1 cellular context compared by ENCODE assay signal in genomic region chr7:44441079-44441478, GRCh38.
TF ChIP-seq lines count a peak whose summit lies in the region.

No MANE protein-coding gene starts in this region.

TF ChIP-seq in GM23338, 12 proteins besides CTCF, POLR2A, EP300 and RAD21 (continued from another document):
- TF ChIP-seq ZNF462 (CRISPR knock-in tag; IDR thresholded peaks at IDR 0.05) (no peak), POLR2AphosphoS5 (IDR thresholded peaks at IDR 0.05; ENCODE audit: low read depth) (no peak), JUNB (IDR thresholded peaks at IDR 0.05; ENCODE audit: unreplicated experiment) (no peak), ETS1 (IDR thresholded peaks at IDR 0.05) (no peak), NANOG (IDR thresholded peaks at IDR 0.05; ENCODE audit: borderline replicate concordance) (no peak), ZNF331 (CRISPR knock-in tag; IDR thresholded peaks at IDR 0.05; ENCODE audit: low read depth) (no peak), REST (IDR thresholded peaks at IDR 0.05; ENCODE audit: unreplicated experiment) (no peak), STAT1 (IDR thresholded peaks at IDR 0.05; ENCODE audit: unreplicated experiment) (no peak), CREB1 (CRISPR knock-in tag; IDR thresholded peaks at IDR 0.05; ENCODE audit: low read depth) (no peak), EZH2 (IDR thresholded peaks at IDR 0.05; ENCODE audit: low read depth, unreplicated experiment) (no peak), EZH2phosphoT487 (IDR thresholded peaks at IDR 0.05; ENCODE audit: unreplicated experiment) (no peak)
